In the genomic region with DNA sequence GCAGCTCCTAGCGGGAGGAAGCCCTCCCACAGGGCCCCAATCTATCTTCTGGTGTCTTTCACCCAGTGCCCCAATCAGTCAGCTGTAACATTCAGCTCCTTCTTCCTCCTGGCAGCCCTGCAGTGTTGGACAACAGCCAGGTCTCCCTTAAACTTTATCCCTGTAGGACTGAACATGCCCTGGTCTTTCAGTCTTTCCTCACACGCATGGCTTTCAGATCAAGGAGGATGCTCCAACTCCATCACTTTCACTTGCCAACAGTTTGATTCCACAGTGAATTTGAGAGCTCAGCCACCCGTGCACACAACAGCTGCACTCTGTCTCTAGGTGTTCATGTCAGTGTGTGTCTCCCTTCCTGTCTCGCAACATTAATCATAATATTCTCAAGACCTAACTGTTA, we compare ENCODE assay signal across 1 cellular context.
TF ChIP-seq lines count a peak whose summit lies in the region.

No MANE protein-coding gene starts in this region.

TF ChIP-seq in GM23338, 12 proteins besides CTCF, POLR2A, EP300 and RAD21 (continued from another document):
- TF ChIP-seq ZNF462 (CRISPR knock-in tag; IDR thresholded peaks at IDR 0.05) (no peak), POLR2AphosphoS5 (IDR thresholded peaks at IDR 0.05; ENCODE audit: low read depth) (no peak), ZNF331 (CRISPR knock-in tag; IDR thresholded peaks at IDR 0.05; ENCODE audit: low read depth) (no peak), ZNF114 (CRISPR knock-in tag; IDR thresholded peaks at IDR 0.05) (no peak), CREB1 (CRISPR knock-in tag; IDR thresholded peaks at IDR 0.05; ENCODE audit: low read depth) (no peak)
- TF ChIP-seq, protein P1, sequence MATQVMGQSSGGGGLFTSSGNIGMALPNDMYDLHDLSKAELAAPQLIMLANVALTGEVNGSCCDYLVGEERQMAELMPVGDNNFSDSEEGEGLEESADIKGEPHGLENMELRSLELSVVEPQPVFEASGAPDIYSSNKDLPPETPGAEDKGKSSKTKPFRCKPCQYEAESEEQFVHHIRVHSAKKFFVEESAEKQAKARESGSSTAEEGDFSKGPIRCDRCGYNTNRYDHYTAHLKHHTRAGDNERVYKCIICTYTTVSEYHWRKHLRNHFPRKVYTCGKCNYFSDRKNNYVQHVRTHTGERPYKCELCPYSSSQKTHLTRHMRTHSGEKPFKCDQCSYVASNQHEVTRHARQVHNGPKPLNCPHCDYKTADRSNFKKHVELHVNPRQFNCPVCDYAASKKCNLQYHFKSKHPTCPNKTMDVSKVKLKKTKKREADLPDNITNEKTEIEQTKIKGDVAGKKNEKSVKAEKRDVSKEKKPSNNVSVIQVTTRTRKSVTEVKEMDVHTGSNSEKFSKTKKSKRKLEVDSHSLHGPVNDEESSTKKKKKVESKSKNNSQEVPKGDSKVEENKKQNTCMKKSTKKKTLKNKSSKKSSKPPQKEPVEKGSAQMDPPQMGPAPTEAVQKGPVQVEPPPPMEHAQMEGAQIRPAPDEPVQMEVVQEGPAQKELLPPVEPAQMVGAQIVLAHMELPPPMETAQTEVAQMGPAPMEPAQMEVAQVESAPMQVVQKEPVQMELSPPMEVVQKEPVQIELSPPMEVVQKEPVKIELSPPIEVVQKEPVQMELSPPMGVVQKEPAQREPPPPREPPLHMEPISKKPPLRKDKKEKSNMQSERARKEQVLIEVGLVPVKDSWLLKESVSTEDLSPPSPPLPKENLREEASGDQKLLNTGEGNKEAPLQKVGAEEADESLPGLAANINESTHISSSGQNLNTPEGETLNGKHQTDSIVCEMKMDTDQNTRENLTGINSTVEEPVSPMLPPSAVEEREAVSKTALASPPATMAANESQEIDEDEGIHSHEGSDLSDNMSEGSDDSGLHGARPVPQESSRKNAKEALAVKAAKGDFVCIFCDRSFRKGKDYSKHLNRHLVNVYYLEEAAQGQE (IDR thresholded peaks at IDR 0.05; ENCODE audit: unreplicated experiment): no peak
- TF ChIP-seq, protein P2, sequence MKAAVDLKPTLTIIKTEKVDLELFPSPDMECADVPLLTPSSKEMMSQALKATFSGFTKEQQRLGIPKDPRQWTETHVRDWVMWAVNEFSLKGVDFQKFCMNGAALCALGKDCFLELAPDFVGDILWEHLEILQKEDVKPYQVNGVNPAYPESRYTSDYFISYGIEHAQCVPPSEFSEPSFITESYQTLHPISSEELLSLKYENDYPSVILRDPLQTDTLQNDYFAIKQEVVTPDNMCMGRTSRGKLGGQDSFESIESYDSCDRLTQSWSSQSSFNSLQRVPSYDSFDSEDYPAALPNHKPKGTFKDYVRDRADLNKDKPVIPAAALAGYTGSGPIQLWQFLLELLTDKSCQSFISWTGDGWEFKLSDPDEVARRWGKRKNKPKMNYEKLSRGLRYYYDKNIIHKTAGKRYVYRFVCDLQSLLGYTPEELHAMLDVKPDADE (IDR thresholded peaks at IDR 0.05): no peak
